In the genomic region with DNA sequence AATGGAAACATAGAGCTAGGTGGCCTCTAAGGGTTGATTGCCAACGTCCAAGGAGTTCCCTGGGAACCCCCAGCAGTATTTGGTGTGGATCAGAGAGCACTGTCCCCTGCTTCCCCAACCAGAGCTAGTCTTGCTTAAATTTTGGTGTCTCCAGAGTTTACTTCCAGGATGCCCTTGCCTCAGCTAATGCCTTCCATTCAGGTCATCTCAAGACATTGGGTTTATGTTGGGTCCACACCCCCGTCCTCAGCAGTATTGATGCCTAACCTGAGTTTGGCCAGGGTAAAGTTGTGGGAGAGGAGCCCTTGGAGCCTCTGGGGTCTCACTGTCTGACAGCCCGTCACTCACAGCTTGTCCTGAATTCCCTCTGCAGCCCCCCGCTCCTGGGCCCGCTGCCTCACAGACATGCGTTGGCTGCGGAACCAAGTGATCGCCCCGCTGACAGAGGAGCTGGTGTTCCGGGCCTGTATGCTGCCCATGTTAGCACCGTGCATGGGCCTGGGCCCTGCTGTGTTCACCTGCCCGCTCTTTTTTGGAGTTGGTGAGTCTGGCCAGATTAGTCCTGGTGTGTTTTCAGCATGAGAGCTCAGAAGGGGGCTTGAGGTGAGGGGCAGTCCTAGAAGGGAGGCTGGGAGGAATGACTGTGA, we compare ENCODE assay signal across 8 cellular contexts. TPM values are rescaled to one million over a fixed set of nuclear protein-coding genes. Genes with fewer than 3 reads are reported as not detected.
DNase-seq lines count a peak whose midpoint lies in the region; ATAC-seq and TF ChIP-seq lines count a peak whose summit lies in the region.

No MANE protein-coding gene starts in this region.

- H3K9ac ChIP-seq in skeletal muscle satellite cell (ENCODE audit: low read depth, low read length): peak overlapping the region; percentile 100

- peaks cover 43% of the 10 kb centered on the region for H3K36me3 ChIP-seq in skeletal muscle satellite cell (ENCODE audit: insufficient read depth, low read length)

- TF ChIP-seq POLR2A in erythroblast (IDR thresholded peaks at IDR 0.05; ENCODE audit: low read length): no peak

- H3K4me2 ChIP-seq in skeletal muscle satellite cell (ENCODE audit: low read length): peak overlapping the region; percentile 88

- no peaks in the 10 kb centered on the region for H3K9me3 ChIP-seq in skeletal muscle satellite cell (replicated peaks; ENCODE audit: low read length)

- H3K4me3 ChIP-seq in HFF-Myc (replicated peaks; ENCODE audit: low read depth, low read length): peak overlapping the region; percentile 99
- peak overlapping the region; percentile 99 for H3K4me3 ChIP-seq in WI38 (ENCODE audit: low read depth, low read length)
- H3K4me3 ChIP-seq in fibroblast of the aortic adventitia (ENCODE audit: low read depth, low read length): peak overlapping the region; percentile 99
- peak overlapping the region; percentile 88 for H3K4me3 ChIP-seq in skeletal muscle satellite cell (ENCODE audit: low read length)

- TF ChIP-seq CTCF in HFF-Myc (IDR thresholded peaks at IDR 0.05; ENCODE audit: low read depth, low read length, missing control alignments) (no peak), WI38 (IDR thresholded peaks at IDR 0.05; ENCODE audit: low read depth, low read length) (no peak), fibroblast of the aortic adventitia (IDR thresholded peaks at IDR 0.05; ENCODE audit: insufficient read depth, low read length) (no peak)

- H3K27me3 ChIP-seq in skeletal muscle satellite cell (ENCODE audit: control insufficient read depth, insufficient read depth, low read length): no peaks in the 10 kb centered on the region

- peaks cover 32% of the 10 kb centered on the region for H3K4me1 ChIP-seq in skeletal muscle satellite cell (ENCODE audit: control insufficient read depth, insufficient read depth, low read length)

- DNase-seq in HFF-Myc (ENCODE audit: extremely low read depth, low read depth) (no peak), fibroblast of the aortic adventitia (ENCODE audit: low read depth) (no peak), islet precursor cell (no peak), erythroblast (lab: John Stamatoyannopoulos, UW) (no peak)

- ATAC-seq in GM19328 (IDR thresholded peaks at IDR 0.05; ENCODE audit: unreplicated experiment): no peak
- ATAC-seq in GM21360 (IDR thresholded peaks at IDR 0.05; ENCODE audit: unreplicated experiment): no peak

RNA-seq across cellular contexts. Expression of a gene that starts 1.4 kb away (rescaled TPM):
- total RNA-seq in fibroblast of the aortic adventitia (ENCODE audit: low replicate concordance): 5.3 and 10.7 TPM in 2 replicates
- 12.7 and 18.1 TPM in 2 replicates for total RNA-seq in skeletal muscle satellite cell (2012; rRNA removed)

RNA-seq across cellular contexts. Expression of a gene that starts 12.2 kb away (rescaled TPM):
- 5.9 and 25.8 TPM in 2 replicates for total RNA-seq in fibroblast of the aortic adventitia (ENCODE audit: low replicate concordance)
- total RNA-seq in skeletal muscle satellite cell (2012; rRNA removed): 22.8 and 36.7 TPM in 2 replicates
